Comparison of ENCODE assay signal across 10 cellular contexts in genomic region chr15:89695198-89695597, GRCh38. TPM values are rescaled to one million over a fixed set of nuclear protein-coding genes. Genes with fewer than 3 reads are reported as not detected.
"Had no signal": no experiment of that assay in that cellular context is flagged by ENCODE, and none has a peak within 500 bp of the region (broad histone marks: within the 10 kb centered on the region; RNA-seq: fewer than 3 reads in every experiment).

No MANE protein-coding gene starts in this region.

- H3K27ac ChIP-seq: GM23248, KMS-11 had no signal

- H2AFZ ChIP-seq: GM23248 had no signal

- H3K9me3 ChIP-seq: HAP-1 had no signal

- H3K4me3 ChIP-seq: GM23248, HAP-1 had no signal

- H3K27ac Mint-ChIP-seq: HFFc6 had no signal

- H3K4me1 ChIP-seq: HAP-1 had no signal

- H3K9ac ChIP-seq: GM23248, KMS-11 had no signal

- DNase-seq: GM23248, GOT3, H7, HFFc6, KBM-7 had no signal

- H3K4me2 ChIP-seq: KMS-11 had no signal

- H3K4me3 Mint-ChIP-seq: HFFc6 had no signal

- FAIRE-seq: HTR-8/SVneo had no signal

- ATAC-seq: HCT116 had no signal

- H3K36me3 ChIP-seq: HAP-1 had no signal

- H3K9me3 Mint-ChIP-seq: HFFc6 had no signal

RNA-seq across cellular contexts. Expression of gene WDR93, which starts 4.6 kb away (rescaled TPM):
- total RNA-seq: GM23248, H7 had no signal

RNA-seq across cellular contexts. Expression of gene PLIN1, which starts 16.0 kb away (rescaled TPM):
- total RNA-seq: GM23248, H7, HFFc6 had no signal
- polyA plus RNA-seq: GM23248 had no signal

RNA-seq across cellular contexts. Expression of gene MESP1, which starts 55.9 kb away (rescaled TPM):
- total RNA-seq: GM23248, H4 had no signal
